ENCODE assay signal across 8 cellular contexts in the genomic region with DNA sequence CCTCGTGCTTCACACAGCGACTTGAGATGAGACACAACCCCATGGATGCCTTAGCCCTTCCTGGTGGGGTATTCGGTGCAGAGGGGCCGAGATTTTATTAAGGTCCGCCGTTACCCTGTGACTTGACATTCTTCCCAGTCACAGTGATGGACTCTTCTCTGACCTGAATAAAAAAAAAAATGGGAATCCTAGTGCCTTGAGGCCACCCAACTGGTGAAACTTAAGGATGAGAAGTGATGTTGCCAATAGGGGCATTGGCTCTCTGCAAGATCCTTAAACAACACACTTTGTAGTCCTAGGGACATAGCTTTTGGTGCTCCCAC. TPM values are rescaled to one million over a fixed set of nuclear protein-coding genes. Genes with fewer than 3 reads are reported as not detected.
DNase-seq lines count a peak whose midpoint lies in the region; ATAC-seq and TF ChIP-seq lines count a peak whose summit lies in the region.

No MANE protein-coding gene starts in this region.

- H3K9ac ChIP-seq in mucosa of stomach (ENCODE audit: low read length), result peak overlapping the region; percentile 77

- peaks cover 35% of the 10 kb centered on the region for H3K4me1 Mint-ChIP-seq in brain

- peak overlapping the region; percentile 95 to 100 (median 99) for H3K27ac Mint-ChIP-seq in brain

- H3K27me3 ChIP-seq in mucosa of stomach (ENCODE audit: control insufficient read depth, insufficient read depth, low read length), result no peaks in the 10 kb centered on the region

- H3K9me3 ChIP-seq in mucosa of stomach (ENCODE audit: control insufficient read depth, low read length), result no peaks in the 10 kb centered on the region

- H3K27me3 Mint-ChIP-seq in brain, result peaks cover 15% of the 10 kb centered on the region

- H3K9me3 Mint-ChIP-seq in brain, result no peaks in the 10 kb centered on the region

- peaks cover 19% of the 10 kb centered on the region for H3K4me1 ChIP-seq in mucosa of stomach (ENCODE audit: control insufficient read depth, insufficient read depth, low read length)

- peak overlapping the region; percentile 68 to 88 (median 84) for H3K4me3 Mint-ChIP-seq in brain

- peak; percentile 10 for ATAC-seq in HG03097 (IDR thresholded peaks at IDR 0.05; ENCODE audit: low FRiP score, unreplicated experiment)
- ATAC-seq in GM21619 (IDR thresholded peaks at IDR 0.05; ENCODE audit: unreplicated experiment), result no peak

- DNase-seq in AG09309 (ENCODE audit: low read depth) (no peak), NCI-H510A (lab: John Stamatoyannopoulos, UW) (no peak), T1000 (lab: John Stamatoyannopoulos, UW) (no peak)
- DNase-seq in stimulated activated CD4-positive, alpha-beta T cell treated with anti-CD3 and anti-CD28 coated beads, Interleukin-2, amount 100 ng/mL, for 48 hours, result no peak

- no peak for TF ChIP-seq CTCF in AG09309 (IDR thresholded peaks at IDR 0.05; ENCODE audit: control insufficient read depth, insufficient read depth, low read depth, low read length, missing control alignments)
- TF ChIP-seq CTCF in brain (conservative IDR thresholded peaks at IDR 0.05), result no peak

- H3K36me3 Mint-ChIP-seq in brain, result peaks cover 59% of the 10 kb centered on the region

- H3K4me3 ChIP-seq in AG09309 (ENCODE audit: control insufficient read depth, low read depth, low read length), result peak overlapping the region; percentile 20
- peak overlapping the region; percentile 44 for H3K4me3 ChIP-seq in mucosa of stomach (ENCODE audit: low read length)

- no peaks in the 10 kb centered on the region for H3K36me3 ChIP-seq in mucosa of stomach (ENCODE audit: control insufficient read depth, insufficient read depth, low read length)

RNA-seq across cellular contexts. Expression of a gene that starts 0.7 kb away (rescaled TPM):
- 75.7 TPM for polyA plus RNA-seq in brain (ENCODE audit: insufficient read depth, low read depth, low replicate concordance)

RNA-seq across cellular contexts. Expression of a gene that starts 26.4 kb away (rescaled TPM):
- 29.4 TPM for polyA plus RNA-seq in brain (ENCODE audit: insufficient read depth, low read depth, low replicate concordance)

RNA-seq across cellular contexts. Expression of a gene that starts 26.6 kb away (rescaled TPM):
- 3.1 TPM for polyA plus RNA-seq in brain (ENCODE audit: insufficient read depth, low read depth, low replicate concordance)
